Comparison of ENCODE assay signal across 8 cellular contexts in the genomic region with DNA sequence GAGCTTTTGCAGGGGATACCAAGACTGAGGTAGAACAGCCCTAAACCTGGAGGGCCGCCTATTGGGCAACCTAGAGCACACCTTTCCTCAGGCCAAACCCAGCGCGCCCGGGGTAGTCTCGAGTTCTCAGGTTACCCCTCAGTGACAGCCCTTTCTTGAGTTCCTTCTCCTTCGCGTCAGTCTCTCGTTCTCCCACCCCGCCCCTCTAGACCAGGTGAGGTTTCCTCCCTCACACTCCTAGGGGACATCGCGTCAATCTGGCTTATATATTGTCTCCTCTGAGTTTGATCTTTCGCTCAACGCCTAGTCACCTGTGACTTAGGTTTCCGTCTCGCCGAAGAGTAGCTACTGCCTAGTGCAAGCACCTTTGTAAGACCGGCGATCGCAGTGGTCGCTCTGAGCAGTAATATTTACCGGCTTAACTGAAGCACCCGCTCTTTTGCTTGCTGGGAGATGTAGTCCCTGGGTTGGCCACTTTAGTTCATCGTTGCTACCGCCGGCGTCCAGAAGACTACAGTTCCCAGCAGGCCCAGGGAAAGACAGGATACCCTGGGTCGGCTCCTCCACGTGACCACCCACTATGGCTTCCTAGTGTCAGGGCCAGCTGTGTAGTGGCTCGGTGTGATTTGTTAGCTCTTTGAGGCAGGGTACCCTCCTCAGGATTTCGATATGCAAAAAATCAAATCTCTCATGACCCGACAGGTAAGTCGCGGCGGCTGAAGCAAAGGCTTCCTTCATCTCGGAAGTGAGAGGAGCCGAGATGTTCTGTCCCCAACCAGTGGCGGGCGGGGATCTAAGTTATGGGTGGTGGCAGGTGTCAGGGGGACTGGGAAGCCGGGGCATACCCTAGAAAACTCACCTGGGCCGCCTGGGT. TPM values are rescaled to one million over a fixed set of nuclear protein-coding genes. Genes with fewer than 3 reads are reported as not detected.
DNase-seq lines count a peak whose midpoint lies in the region; ATAC-seq, FAIRE-seq and TF ChIP-seq lines count a peak whose summit lies in the region.

A gene with protein sequence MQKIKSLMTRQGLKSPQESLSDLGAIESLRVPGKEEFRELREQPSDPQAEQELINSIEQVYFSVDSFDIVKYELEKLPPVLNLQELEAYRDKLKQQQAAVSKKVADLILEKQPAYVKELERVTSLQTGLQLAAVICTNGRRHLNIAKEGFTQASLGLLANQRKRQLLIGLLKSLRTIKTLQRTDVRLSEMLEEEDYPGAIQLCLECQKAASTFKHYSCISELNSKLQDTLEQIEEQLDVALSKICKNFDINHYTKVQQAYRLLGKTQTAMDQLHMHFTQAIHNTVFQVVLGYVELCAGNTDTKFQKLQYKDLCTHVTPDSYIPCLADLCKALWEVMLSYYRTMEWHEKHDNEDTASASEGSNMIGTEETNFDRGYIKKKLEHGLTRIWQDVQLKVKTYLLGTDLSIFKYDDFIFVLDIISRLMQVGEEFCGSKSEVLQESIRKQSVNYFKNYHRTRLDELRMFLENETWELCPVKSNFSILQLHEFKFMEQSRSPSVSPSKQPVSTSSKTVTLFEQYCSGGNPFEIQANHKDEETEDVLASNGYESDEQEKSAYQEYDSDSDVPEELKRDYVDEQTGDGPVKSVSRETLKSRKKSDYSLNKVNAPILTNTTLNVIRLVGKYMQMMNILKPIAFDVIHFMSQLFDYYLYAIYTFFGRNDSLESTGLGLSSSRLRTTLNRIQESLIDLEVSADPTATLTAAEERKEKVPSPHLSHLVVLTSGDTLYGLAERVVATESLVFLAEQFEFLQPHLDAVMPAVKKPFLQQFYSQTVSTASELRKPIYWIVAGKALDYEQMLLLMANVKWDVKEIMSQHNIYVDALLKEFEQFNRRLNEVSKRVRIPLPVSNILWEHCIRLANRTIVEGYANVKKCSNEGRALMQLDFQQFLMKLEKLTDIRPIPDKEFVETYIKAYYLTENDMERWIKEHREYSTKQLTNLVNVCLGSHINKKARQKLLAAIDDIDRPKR (plus strand): TSS at position 568 of the 874 bp plus-strand sequence. CDS start 102 bp downstream, at position 670.

- WGBS in psoas muscle, 3 donors: 0 to 1% (median 0%) methylated on average over 40 of the region's 40 CpGs

- H3K27me3 ChIP-seq in right atrium auricular region (no peaks in the 10 kb centered on the region), psoas muscle (ENCODE audit: insufficient read depth in 3 of 3, low read length in 2 of 3) (no peaks in the 10 kb centered on the region)

- intact Hi-C loops in psoas muscle (cut with DNase I): no loop called here

- H3K9me3 ChIP-seq in right atrium auricular region (no peaks in the 10 kb centered on the region), psoas muscle (no peaks in the 10 kb centered on the region)

- H3K36me3 ChIP-seq in right atrium auricular region (no peaks in the 10 kb centered on the region), psoas muscle (ENCODE audit: insufficient read depth in 1 of 2, low read depth in 1 of 2) (no peaks in the 10 kb centered on the region)

- TF ChIP-seq CTCF in right atrium auricular region (IDR thresholded peaks at IDR 0.05) (peak in 1 of 2 donors; percentile 32), psoas muscle (IDR thresholded peaks at IDR 0.05) (no peak)

- H3K4me1 ChIP-seq in right atrium auricular region: peaks cover 0 to 19% of the 10 kb centered on the region in 2 donors
- H3K4me1 ChIP-seq in psoas muscle: peaks cover 16% of the 10 kb centered on the region

- peak; percentile 91 for FAIRE-seq in urothelium cell line (lab: Jason Lieb, UNC)

- peak; percentile 94 to 95 for DNase-seq in NCI-H187 (lab: John Stamatoyannopoulos, UW)
- peak; percentile 66 to 97 (median 89) for DNase-seq in T-helper 2 cell
- peak; percentile 60 to 98 (median 93) for DNase-seq in anterior cingulate cortex (lab: John Stamatoyannopoulos, UW)
- DNase-seq in right atrium auricular region (ENCODE audit: low spot score): peak; percentile 97
- DNase-seq in psoas muscle: peak; percentile 92 to 96
- DNase-seq in urothelium cell line (ENCODE audit: low spot score): peak; percentile 99

- peak within 1 kb of the TSS; percentile 55 to 77 for H3K27ac ChIP-seq in right atrium auricular region
- H3K27ac ChIP-seq in psoas muscle: peak within 1 kb of the TSS; percentile 80

- ATAC-seq in GM18498 (IDR thresholded peaks at IDR 0.05; ENCODE audit: unreplicated experiment): peak; percentile 99
- peak; percentile 100 for ATAC-seq in HG02938 (IDR thresholded peaks at IDR 0.05; ENCODE audit: unreplicated experiment)
- peak; percentile 100 for ATAC-seq in psoas muscle

- peak within 1 kb of the TSS; percentile 63 to 76 for H3K4me3 ChIP-seq in right atrium auricular region
- H3K4me3 ChIP-seq in psoas muscle: peak within 1 kb of the TSS; percentile 84

RNA-seq across cellular contexts. Expression of the gene that starts here (rescaled TPM):
- total RNA-seq in right atrium auricular region (10 to 100 TPM in 1 of 2 donors, 1 to 10 TPM in 1; 8.8 to 22.7 TPM), psoas muscle (10 to 100 TPM; 15.9 to 22.4 (median 17.8) TPM)
- 10 to 100 TPM in 1 of 3 donors, 1 to 10 TPM in 2; 6.2 to 18.2 (median 8.0) TPM for polyA plus RNA-seq in psoas muscle

Comparison
In these comparisons a context has a peak if more than half of its experiments do, and no peak if none do; other contexts are left out.
1. Peak in every context shown above with its lines: DNase-seq, ATAC-seq, H3K4me3 ChIP-seq and H3K27ac ChIP-seq.